ENCODE assay signal across 18 cellular contexts in the genomic region with DNA sequence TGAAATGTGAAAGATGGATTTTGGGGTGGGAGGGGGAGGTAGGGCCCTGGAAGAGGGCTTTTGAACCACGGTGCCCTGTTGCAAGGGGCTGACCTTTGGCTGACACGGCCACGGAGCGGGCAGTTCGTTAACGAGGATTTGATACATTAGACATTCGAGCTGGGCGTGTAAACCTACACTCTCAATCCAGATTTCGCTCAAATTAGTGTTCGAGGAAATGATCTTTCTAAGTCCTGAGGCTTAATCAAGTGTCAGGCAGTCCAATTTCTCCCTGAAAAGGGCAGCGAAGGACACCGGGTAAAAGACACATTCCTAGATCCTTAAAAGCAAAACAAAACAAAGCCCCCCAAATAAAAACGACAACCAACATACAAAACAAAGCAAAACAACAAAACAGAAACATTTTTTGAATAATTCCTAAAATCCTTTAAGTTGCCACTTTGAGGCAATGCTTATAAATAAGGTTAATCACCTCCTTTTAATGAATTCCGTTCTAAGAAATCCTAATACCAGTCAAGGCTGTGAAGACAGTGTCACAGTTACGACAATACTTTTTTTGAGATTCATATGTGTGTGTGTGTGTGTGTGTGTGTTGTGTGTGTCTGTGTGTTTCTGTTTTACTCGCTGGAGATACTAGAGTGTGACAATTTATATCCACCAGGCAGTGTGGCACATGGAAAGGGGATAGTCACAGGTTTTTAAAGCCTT. TPM values are rescaled to one million over a fixed set of nuclear protein-coding genes. Genes with fewer than 3 reads are reported as not detected.
A peak's percentile ranks its signal among the peaks of the same experiment; 100 is the strongest.
DNase-seq lines count a peak whose midpoint lies in the region; ATAC-seq and TF ChIP-seq lines count a peak whose summit lies in the region.
"Had no signal": no experiment of that assay in that cellular context is flagged by ENCODE, and none has a peak within 500 bp of the region (broad histone marks: within the 10 kb centered on the region; RNA-seq: fewer than 3 reads in every experiment).

No MANE protein-coding gene starts in this region.

- H3K27ac Mint-ChIP-seq in GM23338 (no peak overlapping the region), MCF 10A (ENCODE audit: low read depth, unreplicated experiment) (no peak overlapping the region)
- H3K27ac Mint-ChIP-seq: activated naive CD8-positive, alpha-beta T cell; stimulated activated naive CD8-positive, alpha-beta T cell treated with anti-CD3 and anti-CD28 coated beads, Interleukin-15, Interleukin-2, amounts not matched to agents 100 ng/mL and 50 ng/mL, for 24 hours had no signal

- in situ Hi-C loops in astrocyte of the spinal cord (cut with HindIII; ENCODE audit: low sequenced_read_pairs), result no loop called here

- no peaks in the 10 kb centered on the region; the same call in none of the 2 replicates for H4K20me1 ChIP-seq in GM23338 (replicated peaks; ENCODE audit: insufficient read depth)

- H3K4me1 Mint-ChIP-seq in GM23338 (peaks cover 54% of the 10 kb centered on the region), MCF 10A (ENCODE audit: insufficient read depth, unreplicated experiment) (no peaks in the 10 kb centered on the region)
- H3K4me1 Mint-ChIP-seq: central memory CD8-positive, alpha-beta T cell had no signal

- CTCF ChIA-PET in MCF 10A (lab: Yijun Ruan, JAX), result interaction anchor here (0.5 to 1.0 kb wide), 2 partner anchors 9 to 577 kb away, joined by 3 read pairs; no protein-coding TSS in a partner anchor

- H3K4me1 ChIP-seq in GM23338 (ENCODE audit: insufficient read depth), result peaks cover 59% of the 10 kb centered on the region
- peaks cover 4% of the 10 kb centered on the region for H3K4me1 ChIP-seq in iPS-15b (ENCODE audit: control insufficient read depth, insufficient read depth, low read length)

- peak overlapping the region; percentile 85 for H3K4me2 ChIP-seq in GM23338
- H3K4me2 ChIP-seq: KMS-11 had no signal

- H3K36me3 ChIP-seq in GM23338 (ENCODE audit: insufficient read depth), result no peaks in the 10 kb centered on the region
- H3K36me3 ChIP-seq in iPS-15b (ENCODE audit: control insufficient read depth, insufficient read depth, low read length), result no peaks in the 10 kb centered on the region

- no peaks in the 10 kb centered on the region for H3K9me3 ChIP-seq in iPS-15b (ENCODE audit: control insufficient read depth, insufficient read depth, low read length)

- H3F3A ChIP-seq in GM23338 (replicated peaks; ENCODE audit: low read depth), result peaks cover 33% of the 10 kb centered on the region

- no peak overlapping the region for H3K9ac ChIP-seq in iPS-15b (ENCODE audit: low read depth, low read length)
- H3K9ac ChIP-seq: KMS-11 had no signal

- no peaks in the 10 kb centered on the region for H3K9me2 ChIP-seq in GM23338 (ENCODE audit: insufficient read depth)

- H3K27me3 Mint-ChIP-seq in GM23338 (ENCODE audit: insufficient read depth, low read depth, poor library complexity) (peaks cover 82% of the 10 kb centered on the region), MCF 10A (ENCODE audit: insufficient read depth, unreplicated experiment) (peaks cover 27% of the 10 kb centered on the region)

- H2AFZ ChIP-seq in GM23338, result no peak overlapping the region

- no peaks in the 10 kb centered on the region for H3K36me3 Mint-ChIP-seq in GM23338 (ENCODE audit: low read depth)
- H3K36me3 Mint-ChIP-seq in MCF 10A (ENCODE audit: insufficient read depth, unreplicated experiment), result no peaks in the 10 kb centered on the region

- no peak for ATAC-seq in GM23338
- ATAC-seq in HG03045 (IDR thresholded peaks at IDR 0.05; ENCODE audit: unreplicated experiment), result no peak
- ATAC-seq: activated T-cell treated with anti-CD3 and anti-CD28 coated beads, Interleukin-2, amount 50 U/mL, for 4 hours; sciatic nerve had no signal

- POLR2A ChIA-PET in MCF 10A (lab: Yijun Ruan, JAX), result interaction anchor here (1.2 kb wide), 1 partner anchor 10 kb away, joined by 3 read pairs; no protein-coding TSS in a partner anchor

- peaks cover 3% of the 10 kb centered on the region; the same call in 1 of the 3 replicates for H3K9me3 Mint-ChIP-seq in GM23338
- H3K9me3 Mint-ChIP-seq in MCF 10A (ENCODE audit: unreplicated experiment), result no peaks in the 10 kb centered on the region
- H3K9me3 Mint-ChIP-seq: central memory CD8-positive, alpha-beta T cell had no signal

- intact Hi-C loops in MCF 10A (cut with micrococcal nuclease), result no loop called here

- H3K27ac ChIP-seq in GM23338 (ENCODE audit: low read depth), result no peak overlapping the region
- H3K27ac ChIP-seq: KMS-11 had no signal

- DNase-seq in GM23338 (ENCODE audit: low spot score), result no peak
- peak; percentile 57 for DNase-seq in astrocyte of the spinal cord (ENCODE audit: low read depth, low spot score)
- peak; percentile 46 for DNase-seq in retina
- no peak for DNase-seq in MCF 10A (ENCODE audit: unreplicated experiment)
- DNase-seq in effector CD8-positive, alpha-beta T cell (lab: John Stamatoyannopoulos, UW), result no peak
- DNase-seq: activated T-cell treated with anti-CD3 and anti-CD28 coated beads, Interleukin-2, amount 50 U/mL, for 4 hours; NCI-H2081 treated with DMSO at 0.1 percent for 48 hours; RPMI8226; stimulated activated CD4-positive, alpha-beta T cell treated with anti-CD3 and anti-CD28 coated beads, Interleukin-1b, Interleukin-23, amount 100 ng/mL, for 48 hours had no signal

- no peaks in the 10 kb centered on the region for H3K79me2 ChIP-seq in GM23338 (replicated peaks; ENCODE audit: insufficient read depth)

- H3K4me3 Mint-ChIP-seq in GM23338, result peak overlapping the region; percentile 73
- no peak overlapping the region for H3K4me3 Mint-ChIP-seq in MCF 10A (ENCODE audit: unreplicated experiment)
- H3K4me3 Mint-ChIP-seq: activated naive CD8-positive, alpha-beta T cell; activated T-cell treated with anti-CD3 and anti-CD28 coated beads, Interleukin-2, amount 50 U/mL, for 4 hours; central memory CD8-positive, alpha-beta T cell; stimulated activated naive CD8-positive, alpha-beta T cell treated with anti-CD3 and anti-CD28 coated beads, Interleukin-15, Interleukin-2, amounts not matched to agents 100 ng/mL and 50 ng/mL, for 24 hours had no signal

- H3K4me3 ChIP-seq in GM23338 (peak overlapping the region; percentile 54), astrocyte of the spinal cord (ENCODE audit: low read depth, low read length) (peak overlapping the region; percentile 49), iPS-15b (ENCODE audit: low read depth, low read length) (peak overlapping the region; percentile 45)

- H3K27me3 ChIP-seq in GM23338 (ENCODE audit: insufficient read depth), result peaks cover 100% of the 10 kb centered on the region
- H3K27me3 ChIP-seq in iPS-15b (ENCODE audit: control insufficient read depth, insufficient read depth, low read length), result peaks cover 98% of the 10 kb centered on the region

- no TSS peak for BruUV-seq in MCF 10A (replicated peaks; lab: Mats Ljungman, UMichigan)

- no peak for TF ChIP-seq CTCF in GM23338 (conservative IDR thresholded peaks at IDR 0.05; ENCODE audit: low read depth in 2 of 2)
- no peak for TF ChIP-seq CTCF in astrocyte of the spinal cord (IDR thresholded peaks at IDR 0.05; ENCODE audit: low read depth, low read length)
- TF ChIP-seq CTCF in MCF 10A (IDR thresholded peaks at IDR 0.05; ENCODE audit: unreplicated experiment), result no peak

TF ChIP-seq in GM23338, 12 proteins besides CTCF, POLR2A, EP300 and RAD21:
- TF ChIP-seq ZNF114 (CRISPR knock-in tag; IDR thresholded peaks at IDR 0.05) (no peak), EZH2 (IDR thresholded peaks at IDR 0.05; ENCODE audit: low read depth, unreplicated experiment) (peak; percentile 74), EZH2phosphoT487 (IDR thresholded peaks at IDR 0.05; ENCODE audit: unreplicated experiment) (no peak), ZNF331 (CRISPR knock-in tag; IDR thresholded peaks at IDR 0.05; ENCODE audit: low read depth) (no peak), POLR2AphosphoS5 (IDR thresholded peaks at IDR 0.05; ENCODE audit: low read depth) (no peak), CREB1 (CRISPR knock-in tag; IDR thresholded peaks at IDR 0.05; ENCODE audit: low read depth) (no peak), STAT1 (IDR thresholded peaks at IDR 0.05; ENCODE audit: unreplicated experiment) (no peak)
- TF ChIP-seq, protein P1, sequence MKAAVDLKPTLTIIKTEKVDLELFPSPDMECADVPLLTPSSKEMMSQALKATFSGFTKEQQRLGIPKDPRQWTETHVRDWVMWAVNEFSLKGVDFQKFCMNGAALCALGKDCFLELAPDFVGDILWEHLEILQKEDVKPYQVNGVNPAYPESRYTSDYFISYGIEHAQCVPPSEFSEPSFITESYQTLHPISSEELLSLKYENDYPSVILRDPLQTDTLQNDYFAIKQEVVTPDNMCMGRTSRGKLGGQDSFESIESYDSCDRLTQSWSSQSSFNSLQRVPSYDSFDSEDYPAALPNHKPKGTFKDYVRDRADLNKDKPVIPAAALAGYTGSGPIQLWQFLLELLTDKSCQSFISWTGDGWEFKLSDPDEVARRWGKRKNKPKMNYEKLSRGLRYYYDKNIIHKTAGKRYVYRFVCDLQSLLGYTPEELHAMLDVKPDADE (IDR thresholded peaks at IDR 0.05), result no peak

RNA-seq across cellular contexts. Expression of gene ZIC1, which starts 13.2 kb away (rescaled TPM):
- 0.19 and 0.21 TPM in 2 replicates for total RNA-seq in GM23338 (2014; rRNA removed; shearing (Covaris generic))
- polyA plus RNA-seq in GM23338 (2016; fragmentation: Nextera tagmentation; extraction: Ambion mirVana), result 0.95 and 1.4 TPM in 2 replicates
- total RNA-seq in MCF 10A (2022), result not detected in 2 replicates
- total RNA-seq: activated T-cell treated with anti-CD3 and anti-CD28 coated beads, Interleukin-2, amount 50 U/mL, for 4 hours; fibroblast of villous mesenchyme; urinary bladder had no signal
- polyA plus RNA-seq: urinary bladder had no signal

RNA-seq across cellular contexts. Expression of gene ZIC4, which starts 16.0 kb away (rescaled TPM):
- total RNA-seq in GM23338 (2014; rRNA removed; shearing (Covaris generic)), result not detected in 2 replicates
- 0.12 TPM in 1 of 2 replicates, not detected in the other for polyA plus RNA-seq in GM23338 (2016; fragmentation: Nextera tagmentation; extraction: Ambion mirVana)
- not detected in 2 replicates for total RNA-seq in MCF 10A (2022)
- total RNA-seq: activated T-cell treated with anti-CD3 and anti-CD28 coated beads, Interleukin-2, amount 50 U/mL, for 4 hours; fibroblast of villous mesenchyme; urinary bladder had no signal
- polyA plus RNA-seq: urinary bladder had no signal

Comparison
In these comparisons a context has a peak if more than half of its experiments do, and no peak if none do; other contexts are left out.
1. DNase-seq: peak in astrocyte of the spinal cord (single experiment) and retina (single experiment); none in GM23338 (single experiment), MCF 10A (single experiment) and effector CD8-positive, alpha-beta T cell (single experiment).
2. Peak in every context shown above with its lines, with median percentiles within 50 percentile points of each other: H3K4me3 ChIP-seq.